In genomic region chr4:70895405-70895804, GRCh38 we compare ENCODE assay signal across 9 cellular contexts. TPM values are rescaled to one million over a fixed set of nuclear protein-coding genes. Genes with fewer than 3 reads are reported as not detected.
A peak's percentile ranks its signal among the peaks of the same experiment; 100 is the strongest.
DNase-seq lines count a peak whose midpoint lies in the region; ATAC-seq, FAIRE-seq and TF ChIP-seq lines count a peak whose summit lies in the region.
"Had no signal": no experiment of that assay in that cellular context is flagged by ENCODE, and none has a peak within 500 bp of the region (broad histone marks: within the 10 kb centered on the region; RNA-seq: fewer than 3 reads in every experiment).

No MANE protein-coding gene starts in this region.

- CTCF ChIA-PET in GM12878 (lab: Yijun Ruan, JAX) = no interaction called here

- ATAC-seq in Right ventricle myocardium inferior (peak; percentile 85), GM12878 (peak; percentile 41), GM18870 (IDR thresholded peaks at IDR 0.05; ENCODE audit: unreplicated experiment) (no peak), esophagus mucosa (no peak)

- no TSS peak for BruUV-seq in GM12878 (replicated peaks; lab: Mats Ljungman, UMichigan)

- in situ Hi-C loops in GM12878 (cut with MboI) = no loop called here

- no peak overlapping the region for H3K9ac ChIP-seq in GM12878 (ENCODE audit: control insufficient read depth, insufficient read depth, low read length)

- no peak for TF ChIP-seq RAD21 in GM12878 (IDR thresholded peaks at IDR 0.05; ENCODE audit: insufficient read depth, low read depth, low read length)

- no peak for TF ChIP-seq POLR2A in GM12878 (IDR thresholded peaks at IDR 0.05; ENCODE audit: low read depth, low read length)

- no peaks in the 10 kb centered on the region for H4K20me1 ChIP-seq in GM12878 (ENCODE audit: control insufficient read depth, insufficient read depth)

- H3K36me3 ChIP-seq in GM12878 (ENCODE audit: control insufficient read depth in 2 of 2, insufficient read depth in 2 of 2, low read length in 1 of 2) = no peaks in the 10 kb centered on the region

- H3K4me2 ChIP-seq in GM12878 (ENCODE audit: control insufficient read depth, insufficient read depth) = no peak overlapping the region

- TF ChIP-seq EP300 in GM12878 (IDR thresholded peaks at IDR 0.05; ENCODE audit: borderline replicate concordance in 1 of 2, control insufficient read depth in 1 of 2, low read depth in 2 of 2, low read length in 2 of 2) = no peak

- POLR2A ChIA-PET in GM12878 (lab: Charles Lee) = no interaction called here

- H3K27me3 ChIP-seq in GM12878 (replicated peaks in 1 of 2; ENCODE audit: control insufficient read depth in 2 of 2, insufficient read depth in 2 of 2, low read length in 1 of 2) = no peaks in the 10 kb centered on the region; a peak in 1 of 4 replicates

- H3K9me3 ChIP-seq in GM12878 (replicated peaks; ENCODE audit: control insufficient read depth, insufficient read depth, low read length) = no peaks in the 10 kb centered on the region

- no peak overlapping the region for H3K4me3 ChIP-seq in GM12878

- no peak for TF ChIP-seq CTCF in GM12878 (IDR thresholded peaks at IDR 0.05 in 2 of 3, conservative IDR thresholded peaks at IDR 0.05 in 1 of 3; ENCODE audit: control insufficient read depth in 2 of 3, extremely low read depth in 1 of 3, insufficient read depth in 1 of 3, low read depth in 3 of 3, low read length in 3 of 3)

- no peak for DNase-seq in Right ventricle myocardium inferior (ENCODE audit: missing footprints)
- no peak for DNase-seq in cardiac septum (ENCODE audit: low spot score)
- no peak for DNase-seq in GM12878 (ENCODE audit: low read depth, low spot score)
- peak; percentile 17 for DNase-seq in left kidney (ENCODE audit: low read depth, low spot score)
- no peak for DNase-seq in NCI-H2227 treated with DMSO at 0.1 percent for 48 hours (lab: John Stamatoyannopoulos, UW)
- DNase-seq in EL = no peak
- DNase-seq: MM.1S had no signal

- H2AFZ ChIP-seq in GM12878 (ENCODE audit: control insufficient read depth, low read depth, low read length) = no peak overlapping the region

- no peaks in the 10 kb centered on the region for H3K79me2 ChIP-seq in GM12878 (ENCODE audit: control insufficient read depth, insufficient read depth, low read length)

- H3K27ac ChIP-seq in GM12878 (ENCODE audit: control insufficient read depth, insufficient read depth) = no peak overlapping the region

- SMC1A ChIA-PET in GM12878 (lab: Charles Lee; ENCODE audit: uncharacterized antibody, unreplicated experiment) = no interaction called here

- H3K4me1 ChIP-seq in GM12878 (ENCODE audit: control insufficient read depth, insufficient read depth, low read length) = no peaks in the 10 kb centered on the region

- WGBS in GM12878 (ENCODE audit: insufficient coverage, insufficient replicate concordance, low lambda C conversion rate, missing lambda C conversion rate) = 28% methylated on average over 2 of the region's 2 CpGs

- RAD21 ChIA-PET in GM12878 (lab: Charles Lee; ENCODE audit: unreplicated experiment) = interaction anchor here (1.0 kb wide), 1 partner anchor 10 kb away, joined by 4 read pairs; no protein-coding TSS in a partner anchor

- FAIRE-seq in GM12878 (lab: Jason Lieb, UNC) = no peak

- intact Hi-C loops in Right ventricle myocardium inferior (cut with DNase I) (no loop called here), cardiac septum (cut with DNase I) (no loop called here), GM12878 (cut with micrococcal nuclease; ENCODE audit: unreplicated experiment) (no loop called here)

TF ChIP-seq in GM12878, 131 proteins besides CTCF, POLR2A, EP300 and RAD21:
- TF ChIP-seq SKIL (IDR thresholded peaks at IDR 0.05; ENCODE audit: low read depth, poor library complexity, severe bottlenecking) = no peak
- no peak for TF ChIP-seq CHD2 (IDR thresholded peaks at IDR 0.05; ENCODE audit: borderline replicate concordance, low read depth, low read length)
- no peak for TF ChIP-seq ZSCAN29 (IDR thresholded peaks at IDR 0.05)
- TF ChIP-seq CEBPB (IDR thresholded peaks at IDR 0.05; ENCODE audit: borderline replicate concordance in 1 of 2, low read depth in 2 of 2, low read length in 2 of 2) = no peak
- TF ChIP-seq JUNB (IDR thresholded peaks at IDR 0.05) = no peak
- TF ChIP-seq SREBF2 (IDR thresholded peaks at IDR 0.05; ENCODE audit: low read length) = no peak
- TF ChIP-seq MTA3 (IDR thresholded peaks at IDR 0.05; ENCODE audit: borderline replicate concordance, low read length) = no peak
- no peak for TF ChIP-seq NBN (IDR thresholded peaks at IDR 0.05)
- TF ChIP-seq ZNF24 (IDR thresholded peaks at IDR 0.05) = no peak
- TF ChIP-seq RELB (IDR thresholded peaks at IDR 0.05; ENCODE audit: low read depth) = no peak
- TF ChIP-seq NR2C1 (IDR thresholded peaks at IDR 0.05) = no peak
- TF ChIP-seq KDM1A (IDR thresholded peaks at IDR 0.05; ENCODE audit: borderline replicate concordance) = no peak

RNA-seq across cellular contexts. Expression of gene MOB1B, which starts 6.8 kb away (rescaled TPM):
- 17.6 TPM for total RNA-seq in Right ventricle myocardium inferior
- 23.0 TPM for total RNA-seq in cardiac septum
- total RNA-seq in GM12878 (2013; cell fraction: nucleolus; rRNA removed) = 13.9 and 14.8 TPM in 2 replicates
- 4.7 and 6.1 TPM in 2 replicates for total RNA-seq in GM12878 (2014; rRNA removed)
- total RNA-seq in GM12878 (2014; rRNA removed; fragmentation: Illumina TruSeq; extraction: Trizol) = 7.6 and 8.2 TPM in 2 replicates
- total RNA-seq in GM12878 (2021) = 10.8 and 11.4 TPM in 2 replicates
- polyA plus RNA-seq in GM12878 (2011; ENCODE audit: low read depth) = 3.2 TPM
- polyA plus RNA-seq in GM12878 (2011; rRNA removed) = 7.2 and 12.6 TPM in 2 replicates
- polyA plus RNA-seq in GM12878 (2011; cell fraction: cytosol; rRNA removed) = 3.1 and 3.9 TPM in 2 replicates
- 3.5 and 4.3 TPM in 2 replicates for polyA plus RNA-seq in GM12878 (2011; cell fraction: nucleus; rRNA removed)
- polyA plus RNA-seq in GM12878 (2012) = 5.8 and 5.9 TPM in 2 replicates
- polyA plus RNA-seq in GM12878 (2014; fragmentation: Illumina TruSeq; extraction: Trizol) = 9.7 and 11.6 TPM in 2 replicates
- polyA plus RNA-seq in GM12878 (2014; fragmentation: Nextera tagmentation; extraction: Ambion mirVana) = 1 to 10 TPM; 1.9 TPM
- polyA plus RNA-seq in GM12878 (2014; rRNA removed) = 4.9 and 5.9 TPM in 2 replicates
- polyA plus RNA-seq in GM12878 (2016; fragmentation: Nextera tagmentation; extraction: Ambion mirVana) = 1 to 10 TPM; 5.4 to 6.2 TPM
- 8.9 and 18.9 TPM in 2 replicates for polyA minus RNA-seq in GM12878 (2011; rRNA and poly(A)+ RNA removed)
- 9.3 and 9.8 TPM in 2 replicates for polyA minus RNA-seq in GM12878 (2011; cell fraction: cytosol; rRNA and poly(A)+ RNA removed)
- polyA minus RNA-seq in GM12878 (2011; cell fraction: nucleus; rRNA and poly(A)+ RNA removed) = 4.7 and 8.0 TPM in 2 replicates
- 12.9 TPM for total RNA-seq in esophagus mucosa

RNA-seq across cellular contexts. Expression of gene GRSF1, which starts 55.7 kb away (rescaled TPM):
- 96.8 TPM for total RNA-seq in Right ventricle myocardium inferior
- total RNA-seq in cardiac septum = 83.5 TPM
- total RNA-seq in GM12878 (2013; cell fraction: nucleolus; rRNA removed) = 41.6 and 44.1 TPM in 2 replicates
- 51.5 and 58.4 TPM in 2 replicates for total RNA-seq in GM12878 (2014; rRNA removed)
- 65.6 and 66.3 TPM in 2 replicates for total RNA-seq in GM12878 (2014; rRNA removed; fragmentation: Illumina TruSeq; extraction: Trizol)
- 67.9 and 71.2 TPM in 2 replicates for total RNA-seq in GM12878 (2021)
- polyA plus RNA-seq in GM12878 (2011; ENCODE audit: low read depth) = 45.7 TPM
- 105 and 135 TPM in 2 replicates for polyA plus RNA-seq in GM12878 (2011; rRNA removed)
- 36.9 and 51.2 TPM in 2 replicates for polyA plus RNA-seq in GM12878 (2011; cell fraction: cytosol; rRNA removed)
- polyA plus RNA-seq in GM12878 (2011; cell fraction: nucleus; rRNA removed) = 43.1 and 44.4 TPM in 2 replicates
- polyA plus RNA-seq in GM12878 (2012) = 50.3 and 68.4 TPM in 2 replicates
- polyA plus RNA-seq in GM12878 (2014; fragmentation: Illumina TruSeq; extraction: Trizol) = 74.4 and 86.6 TPM in 2 replicates
- polyA plus RNA-seq in GM12878 (2014; fragmentation: Nextera tagmentation; extraction: Ambion mirVana) = 10 to 100 TPM; 37.5 to 59.6 TPM
- polyA plus RNA-seq in GM12878 (2014; rRNA removed) = 48.3 and 49.1 TPM in 2 replicates
- 100 to 1,000 TPM in 1 of 2 experiments, 10 to 100 TPM in 1; 93.6 to 103 TPM for polyA plus RNA-seq in GM12878 (2016; fragmentation: Nextera tagmentation; extraction: Ambion mirVana)
- polyA minus RNA-seq in GM12878 (2011; rRNA and poly(A)+ RNA removed) = 43.1 and 56.8 TPM in 2 replicates
- polyA minus RNA-seq in GM12878 (2011; cell fraction: cytosol; rRNA and poly(A)+ RNA removed) = 27.0 and 28.9 TPM in 2 replicates
- 9.7 and 15.4 TPM in 2 replicates for polyA minus RNA-seq in GM12878 (2011; cell fraction: nucleus; rRNA and poly(A)+ RNA removed)
- 47.2 TPM for total RNA-seq in esophagus mucosa

Comparison
In these comparisons a context has a peak if more than half of its experiments do, and no peak if none do; other contexts are left out.
1. ATAC-seq: peak in Right ventricle myocardium inferior (single experiment) and GM12878 (single experiment); none in GM18870 (single experiment) and esophagus mucosa (single experiment).